1 cellular context compared by ENCODE assay signal in the genomic region with DNA sequence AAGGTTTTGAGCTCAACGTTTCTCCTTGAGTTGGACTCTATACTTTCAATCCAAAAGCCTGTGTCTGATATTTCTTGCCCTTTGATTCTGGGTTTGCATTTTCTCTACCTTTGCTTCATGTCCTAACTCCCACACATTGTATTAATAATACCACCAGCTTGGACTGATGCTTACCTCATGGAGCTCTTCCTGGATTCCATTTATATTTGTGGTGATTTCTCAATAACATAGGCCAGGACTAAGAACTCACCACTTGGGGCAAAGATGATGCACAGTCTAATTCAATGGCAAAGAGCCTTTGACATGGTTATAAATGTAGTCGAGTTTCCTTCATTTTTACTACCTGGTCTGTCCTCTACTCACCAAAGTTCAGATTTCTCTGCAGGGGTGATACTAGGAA.
TF ChIP-seq lines count a peak whose summit lies in the region.

No MANE protein-coding gene starts in this region.

TF ChIP-seq in IMR-90, 13 proteins besides CTCF, POLR2A, EP300 and RAD21 (continued from another document):
- TF ChIP-seq, protein P1, sequence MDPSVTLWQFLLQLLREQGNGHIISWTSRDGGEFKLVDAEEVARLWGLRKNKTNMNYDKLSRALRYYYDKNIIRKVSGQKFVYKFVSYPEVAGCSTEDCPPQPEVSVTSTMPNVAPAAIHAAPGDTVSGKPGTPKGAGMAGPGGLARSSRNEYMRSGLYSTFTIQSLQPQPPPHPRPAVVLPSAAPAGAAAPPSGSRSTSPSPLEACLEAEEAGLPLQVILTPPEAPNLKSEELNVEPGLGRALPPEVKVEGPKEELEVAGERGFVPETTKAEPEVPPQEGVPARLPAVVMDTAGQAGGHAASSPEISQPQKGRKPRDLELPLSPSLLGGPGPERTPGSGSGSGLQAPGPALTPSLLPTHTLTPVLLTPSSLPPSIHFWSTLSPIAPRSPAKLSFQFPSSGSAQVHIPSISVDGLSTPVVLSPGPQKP (IDR thresholded peaks at IDR 0.05; ENCODE audit: borderline replicate concordance, low read depth, low read length), result no peak
- TF ChIP-seq CEBPB (IDR thresholded peaks at IDR 0.05; ENCODE audit: low read depth, low read length) (no peak), CHD1 (IDR thresholded peaks at IDR 0.05; ENCODE audit: low read depth, low read length) (no peak), FOS (IDR thresholded peaks at IDR 0.05; ENCODE audit: low read depth, low read length) (no peak), RCOR1 (IDR thresholded peaks at IDR 0.05; ENCODE audit: insufficient replicate concordance, low read length) (no peak), MAFK (IDR thresholded peaks at IDR 0.05; ENCODE audit: low read depth, low read length) (no peak), MXI1 (IDR thresholded peaks at IDR 0.05; ENCODE audit: borderline replicate concordance, low read depth, low read length) (no peak)
TF ChIP-seq in IMR-90: peak in this region for 0.
